ENCODE assay signal across 36 cellular contexts in genomic region chr2:196368546-196369225, GRCh38.
"Had no signal": no experiment of that assay in that cellular context is flagged by ENCODE, and none has a peak within 500 bp of the region (broad histone marks: within the 10 kb centered on the region; RNA-seq: fewer than 3 reads in every experiment).

No MANE protein-coding gene starts in this region.

- H3K4me1 ChIP-seq: body of pancreas, esophagus squamous epithelium had no signal

- H3K4me3 Mint-ChIP-seq: activated CD4-positive, alpha-beta memory T cell treated with anti-CD3 and anti-CD28 coated beads for 36 hours; activated CD4-positive, alpha-beta T cell treated with anti-CD3 and anti-CD28 coated beads for 36 hours; activated CD4-positive, alpha-beta T cell treated with anti-CD3 and anti-CD28 coated beads, Interleukin-2, amount 10 ng/mL, durations not matched to agents 24 days and 14 days; activated CD8-positive, alpha-beta memory T cell treated with anti-CD3 and anti-CD28 coated beads, Interleukin-2, amount 10 ng/mL, durations not matched to agents 7 days and 5 days; activated CD8-positive, alpha-beta T cell treated with anti-CD3 and anti-CD28 coated beads, Interleukin-2, amount 10 ng/mL, durations not matched to agents 7 days and 5 days; activated naive CD4-positive, alpha-beta T cell treated with anti-CD3 and anti-CD28 coated beads for 36 hours; activated naive CD4-positive, alpha-beta T cell treated with anti-CD3 and anti-CD28 coated beads, Interleukin-2, amount 50 U/mL, for 24 hours; activated naive CD8-positive, alpha-beta T cell treated with anti-CD3 and anti-CD28 coated beads for 36 hours; activated naive CD8-positive, alpha-beta T cell treated with anti-CD3 and anti-CD28 coated beads, Interleukin-2, amount 50 U/mL, for 24 hours; activated T-helper 1 cell treated with anti-CD3 and anti-CD28 coated beads, Interleukin-12 subunit alpha, Interleukin-12 subunit beta, Interleukin-2, Interleukin-4 antibody, amounts not matched to agents 30 ng/mL and 10 ng/mL and 1 ng/mL, durations not matched to agents 14 hours and 24 hours and 36 hours; effector memory CD8-positive, alpha-beta T cell; T-helper 17 cell; T-helper 2 cell treated with Interferon-gamma antibody and Interleukin-4, amounts not matched to agents 5 μg/mL and 100 μg/mL, for 36 hours had no signal

- H3K4me3 ChIP-seq: adrenal gland, body of pancreas, esophagus squamous epithelium, gastroesophageal sphincter had no signal

- DNase-seq: activated CD4-positive, alpha-beta memory T cell treated with anti-CD3 and anti-CD28 coated beads for 36 hours; activated CD4-positive, alpha-beta T cell treated with anti-CD3 and anti-CD28 coated beads for 36 hours; activated CD4-positive, alpha-beta T cell treated with anti-CD3 and anti-CD28 coated beads, Interleukin-2, amount 10 ng/mL, durations not matched to agents 24 days and 14 days; activated CD4-positive, CD25-positive, alpha-beta regulatory T cell; activated CD4-positive, CD25-positive, alpha-beta regulatory T cell treated with anti-CD3 and anti-CD28 coated beads, Interleukin-2, amount 50 U/mL, for 72 hours; activated CD8-positive, alpha-beta memory T cell treated with anti-CD3 and anti-CD28 coated beads, Interleukin-2, amount 10 ng/mL, durations not matched to agents 7 days and 5 days; activated CD8-positive, alpha-beta memory T cell treated with anti-CD3 and anti-CD28 coated beads, Interleukin-2, amount 50 U/mL, for 4 hours; activated CD8-positive, alpha-beta T cell treated with anti-CD3 and anti-CD28 coated beads, Interleukin-2, amount 10 ng/mL, durations not matched to agents 7 days and 5 days; activated effector memory CD4-positive, alpha-beta T cell treated with anti-CD3 and anti-CD28 coated beads, Interleukin-2, amount 50 U/mL, for 16 hours; activated naive CD4-positive, alpha-beta T cell treated with anti-CD3 and anti-CD28 coated beads for 36 hours; activated naive CD8-positive, alpha-beta T cell treated with anti-CD3 and anti-CD28 coated beads for 36 hours; activated naive CD8-positive, alpha-beta T cell treated with anti-CD3 and anti-CD28 coated beads, Interleukin-2, amount 50 U/mL, for 24 hours; activated T-cell treated with anti-CD3 and anti-CD28 coated beads, Interleukin-2, amount 50 U/mL, for 1 hour; activated T-cell treated with anti-CD3 and anti-CD28 coated beads, Interleukin-2, amount 50 U/mL, for 48 hours; adrenal gland; amygdala; aorta; body of pancreas; caudate nucleus; cortex of kidney; dermis blood vessel endothelial cell; effector CD4-positive, alpha-beta T cell; effector memory CD8-positive, alpha-beta T cell; esophagus squamous epithelium; foreskin melanocyte; T-helper 1 cell; T-helper 17 cell; T1000 had no signal

- H3K27ac Mint-ChIP-seq: activated CD4-positive, alpha-beta memory T cell treated with anti-CD3 and anti-CD28 coated beads for 36 hours; activated CD4-positive, alpha-beta T cell treated with anti-CD3 and anti-CD28 coated beads for 36 hours; activated CD4-positive, alpha-beta T cell treated with anti-CD3 and anti-CD28 coated beads, Interleukin-2, amount 10 ng/mL, durations not matched to agents 24 days and 14 days; activated CD8-positive, alpha-beta memory T cell treated with anti-CD3 and anti-CD28 coated beads, Interleukin-2, amount 10 ng/mL, durations not matched to agents 7 days and 5 days; activated CD8-positive, alpha-beta T cell treated with anti-CD3 and anti-CD28 coated beads, Interleukin-2, amount 10 ng/mL, durations not matched to agents 7 days and 5 days; activated naive CD4-positive, alpha-beta T cell treated with anti-CD3 and anti-CD28 coated beads for 36 hours; activated naive CD4-positive, alpha-beta T cell treated with anti-CD3 and anti-CD28 coated beads, Interleukin-2, amount 50 U/mL, for 24 hours; activated naive CD8-positive, alpha-beta T cell treated with anti-CD3 and anti-CD28 coated beads for 36 hours; activated naive CD8-positive, alpha-beta T cell treated with anti-CD3 and anti-CD28 coated beads, Interleukin-2, amount 50 U/mL, for 24 hours; activated T-helper 1 cell treated with anti-CD3 and anti-CD28 coated beads, Interleukin-12 subunit alpha, Interleukin-12 subunit beta, Interleukin-2, Interleukin-4 antibody, amounts not matched to agents 30 ng/mL and 10 ng/mL and 1 ng/mL, durations not matched to agents 14 hours and 24 hours and 36 hours; activated T-helper 2 cell treated with anti-CD3 and anti-CD28 coated beads, Interferon-gamma antibody, Interleukin-2, Interleukin-4, amounts not matched to agents 10 μg/mL and 5 μg/mL and 100 μg/mL, durations not matched to agents 14 hours and 24 hours and 36 hours; effector memory CD8-positive, alpha-beta T cell; T-helper 17 cell; T-helper 2 cell treated with Interferon-gamma antibody and Interleukin-4, amounts not matched to agents 5 μg/mL and 100 μg/mL, for 36 hours had no signal

- H3K27me3 Mint-ChIP-seq: activated CD4-positive, alpha-beta memory T cell treated with anti-CD3 and anti-CD28 coated beads for 36 hours; activated CD4-positive, alpha-beta T cell treated with anti-CD3 and anti-CD28 coated beads for 36 hours; activated CD8-positive, alpha-beta memory T cell treated with anti-CD3 and anti-CD28 coated beads, Interleukin-2, amount 10 ng/mL, durations not matched to agents 7 days and 5 days; activated naive CD4-positive, alpha-beta T cell treated with anti-CD3 and anti-CD28 coated beads, Interleukin-2, amount 50 U/mL, for 24 hours; effector memory CD8-positive, alpha-beta T cell; T-helper 17 cell had no signal

- H3K4me1 Mint-ChIP-seq: activated naive CD4-positive, alpha-beta T cell treated with anti-CD3 and anti-CD28 coated beads, Interleukin-2, amount 50 U/mL, for 24 hours had no signal

- FAIRE-seq: colon, endometrium, endothelial cell of umbilical vein had no signal

- H3K9me3 ChIP-seq: body of pancreas, esophagus squamous epithelium, gastroesophageal sphincter had no signal

- H3K36me3 ChIP-seq: adrenal gland, esophagus squamous epithelium, gastroesophageal sphincter had no signal

- H3K27me3 ChIP-seq: adrenal gland, body of pancreas, esophagus squamous epithelium, gastroesophageal sphincter had no signal

- H3K27ac ChIP-seq: adrenal gland, body of pancreas, esophagus squamous epithelium, gastroesophageal sphincter had no signal

- ATAC-seq: activated CD4-positive, alpha-beta T cell treated with anti-CD3 and anti-CD28 coated beads for 36 hours; activated CD8-positive, alpha-beta memory T cell treated with anti-CD3 and anti-CD28 coated beads, Interleukin-2, amount 10 ng/mL, durations not matched to agents 7 days and 5 days; activated CD8-positive, alpha-beta T cell treated with anti-CD3 and anti-CD28 coated beads, Interleukin-2, amount 10 ng/mL, durations not matched to agents 7 days and 5 days; activated naive CD8-positive, alpha-beta T cell treated with anti-CD3 and anti-CD28 coated beads, Interleukin-2, amount 50 U/mL, for 24 hours; body of pancreas; effector memory CD8-positive, alpha-beta T cell; gastroesophageal sphincter; T-helper 17 cell had no signal
